1 cellular context compared by ENCODE assay signal in genomic region chr12:116613256-116613655, GRCh38.
TF ChIP-seq lines count a peak whose summit lies in the region.

No MANE protein-coding gene starts in this region.

TF ChIP-seq in K562, 482 proteins besides CTCF, POLR2A, EP300 and RAD21 (continued from another document):
- TF ChIP-seq HMGN3 (IDR thresholded peaks at IDR 0.05; ENCODE audit: borderline replicate concordance, extremely low read depth, insufficient read length, low read depth, low read length) = no peak
- TF ChIP-seq, protein P1, sequence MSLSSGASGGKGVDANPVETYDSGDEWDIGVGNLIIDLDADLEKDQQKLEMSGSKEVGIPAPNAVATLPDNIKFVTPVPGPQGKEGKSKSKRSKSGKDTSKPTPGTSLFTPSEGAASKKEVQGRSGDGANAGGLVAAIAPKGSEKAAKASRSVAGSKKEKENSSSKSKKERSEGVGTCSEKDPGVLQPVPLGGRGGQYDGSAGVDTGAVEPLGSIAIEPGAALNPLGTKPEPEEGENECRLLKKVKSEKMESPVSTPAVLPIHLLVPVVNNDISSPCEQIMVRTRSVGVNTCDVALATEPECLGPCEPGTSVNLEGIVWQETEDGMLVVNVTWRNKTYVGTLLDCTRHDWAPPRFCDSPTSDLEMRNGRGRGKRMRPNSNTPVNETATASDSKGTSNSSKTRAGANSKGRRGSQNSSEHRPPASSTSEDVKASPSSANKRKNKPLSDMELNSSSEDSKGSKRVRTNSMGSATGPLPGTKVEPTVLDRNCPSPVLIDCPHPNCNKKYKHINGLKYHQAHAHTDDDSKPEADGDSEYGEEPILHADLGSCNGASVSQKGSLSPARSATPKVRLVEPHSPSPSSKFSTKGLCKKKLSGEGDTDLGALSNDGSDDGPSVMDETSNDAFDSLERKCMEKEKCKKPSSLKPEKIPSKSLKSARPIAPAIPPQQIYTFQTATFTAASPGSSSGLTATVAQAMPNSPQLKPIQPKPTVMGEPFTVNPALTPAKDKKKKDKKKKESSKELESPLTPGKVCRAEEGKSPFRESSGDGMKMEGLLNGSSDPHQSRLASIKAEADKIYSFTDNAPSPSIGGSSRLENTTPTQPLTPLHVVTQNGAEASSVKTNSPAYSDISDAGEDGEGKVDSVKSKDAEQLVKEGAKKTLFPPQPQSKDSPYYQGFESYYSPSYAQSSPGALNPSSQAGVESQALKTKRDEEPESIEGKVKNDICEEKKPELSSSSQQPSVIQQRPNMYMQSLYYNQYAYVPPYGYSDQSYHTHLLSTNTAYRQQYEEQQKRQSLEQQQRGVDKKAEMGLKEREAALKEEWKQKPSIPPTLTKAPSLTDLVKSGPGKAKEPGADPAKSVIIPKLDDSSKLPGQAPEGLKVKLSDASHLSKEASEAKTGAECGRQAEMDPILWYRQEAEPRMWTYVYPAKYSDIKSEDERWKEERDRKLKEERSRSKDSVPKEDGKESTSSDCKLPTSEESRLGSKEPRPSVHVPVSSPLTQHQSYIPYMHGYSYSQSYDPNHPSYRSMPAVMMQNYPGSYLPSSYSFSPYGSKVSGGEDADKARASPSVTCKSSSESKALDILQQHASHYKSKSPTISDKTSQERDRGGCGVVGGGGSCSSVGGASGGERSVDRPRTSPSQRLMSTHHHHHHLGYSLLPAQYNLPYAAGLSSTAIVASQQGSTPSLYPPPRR (CRISPR knock-in tag; IDR thresholded peaks at IDR 0.05; ENCODE audit: borderline replicate concordance) = no peak
- TF ChIP-seq, protein P2, sequence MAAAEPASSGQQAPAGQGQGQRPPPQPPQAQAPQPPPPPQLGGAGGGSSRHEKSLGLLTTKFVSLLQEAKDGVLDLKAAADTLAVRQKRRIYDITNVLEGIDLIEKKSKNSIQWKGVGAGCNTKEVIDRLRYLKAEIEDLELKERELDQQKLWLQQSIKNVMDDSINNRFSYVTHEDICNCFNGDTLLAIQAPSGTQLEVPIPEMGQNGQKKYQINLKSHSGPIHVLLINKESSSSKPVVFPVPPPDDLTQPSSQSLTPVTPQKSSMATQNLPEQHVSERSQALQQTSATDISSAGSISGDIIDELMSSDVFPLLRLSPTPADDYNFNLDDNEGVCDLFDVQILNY (CRISPR knock-in tag; IDR thresholded peaks at IDR 0.05) = no peak
- TF ChIP-seq ZBED1 (IDR thresholded peaks at IDR 0.05) = no peak
- TF ChIP-seq TCF7 (IDR thresholded peaks at IDR 0.05; ENCODE audit: borderline replicate concordance) = no peak
- TF ChIP-seq EGR1 (conservative IDR thresholded peaks at IDR 0.05) = no peak
- no peak for TF ChIP-seq ZNF384 (IDR thresholded peaks at IDR 0.05; ENCODE audit: low read depth, low read length)
- TF ChIP-seq ASH1L (IDR thresholded peaks at IDR 0.05; ENCODE audit: borderline replicate concordance, low read depth, partially characterized antibody) = no peak
